In genomic region chr17:50196826-50197225, GRCh38 we compare ENCODE assay signal across 16 cellular contexts. TPM values are rescaled to one million over a fixed set of nuclear protein-coding genes. Genes with fewer than 3 reads are reported as not detected.
A peak's percentile ranks its signal among the peaks of the same experiment; 100 is the strongest.
DNase-seq lines count a peak whose midpoint lies in the region; ATAC-seq, FAIRE-seq and TF ChIP-seq lines count a peak whose summit lies in the region.
"Had no signal": no experiment of that assay in that cellular context is flagged by ENCODE, and none has a peak within 500 bp of the region (broad histone marks: within the 10 kb centered on the region; RNA-seq: fewer than 3 reads in every experiment).

No MANE protein-coding gene starts in this region.

- CTCF ChIA-PET in K562 (lab: Yijun Ruan, JAX; ENCODE audit: low intra/inter-chr PET ratio) = interaction anchor here (2.9 kb wide), 1 partner anchor 28 kb away, joined by 16 read pairs; no protein-coding TSS in a partner anchor
- CTCF ChIA-PET in activated CD4-positive, alpha-beta memory T cell treated with anti-CD3 and anti-CD28 coated beads, Interleukin-2, amount 10 ng/mL, durations not matched to agents 7 days and 5 days (lab: Charles Lee) = interaction anchor here (0.9 to 3.8 kb wide), 10 partner anchors 13 to 102 kb away, joined by 3 to 37 read pairs (median 4); no protein-coding TSS in a partner anchor

- H2AFZ ChIP-seq in K562 (ENCODE audit: low read depth, low read length) (no peak overlapping the region), mesenchymal stem cell (ENCODE audit: low read depth, low read length) (no peak overlapping the region)

- H3K4me2 ChIP-seq in K562 (ENCODE audit: insufficient read depth, low read length) (no peak overlapping the region), mesenchymal stem cell (ENCODE audit: low read length, poor library complexity, severe bottlenecking) (peak overlapping the region; percentile 39)

- TF ChIP-seq RAD21 in K562 (CRISPR knock-in tag; conservative IDR thresholded peaks at IDR 0.05 in 1 of 2, IDR thresholded peaks at IDR 0.05 in 1 of 2) = no peak

- H3K9me3 ChIP-seq in K562 (replicated peaks; ENCODE audit: control insufficient read depth, insufficient read depth, low read depth, low read length) = no peaks in the 10 kb centered on the region
- H3K9me3 ChIP-seq in mesenchymal stem cell (ENCODE audit: control insufficient read depth, low read length) = no peaks in the 10 kb centered on the region
- H3K9me3 ChIP-seq in thoracic aorta = no peaks in the 10 kb centered on the region
- H3K9me3 ChIP-seq: Caco-2 had no signal

- H3K27ac Mint-ChIP-seq in CD14-positive monocyte = peak overlapping the region in 1 of 7 donors; percentile 13
- no peak overlapping the region for H3K27ac Mint-ChIP-seq in activated CD4-positive, alpha-beta memory T cell treated with anti-CD3 and anti-CD28 coated beads, Interleukin-2, amount 10 ng/mL, durations not matched to agents 7 days and 5 days
- H3K27ac Mint-ChIP-seq: activated T-helper 17 cell treated with anti-CD3 and anti-CD28 coated beads, Interleukin-2, amount 50 U/mL, for 72 hours; natural killer cell had no signal

- peaks cover 7% of the 10 kb centered on the region; the same call in 1 of the 2 replicates for H4K20me1 ChIP-seq in K562 (replicated peaks; ENCODE audit: control insufficient read depth, insufficient read depth, low read length)

- H3K79me1 ChIP-seq in mesenchymal stem cell (replicated peaks; ENCODE audit: low read length, poor library complexity, severe bottlenecking) = peaks cover 2% of the 10 kb centered on the region

- H3K4me3 ChIP-seq in K562 (no peak overlapping the region), mesenchymal stem cell (ENCODE audit: insufficient read depth in 1 of 2, low read depth in 1 of 2, low read length in 2 of 2) (peak overlapping the region in 1 of 2 experiments; percentile 100), thoracic aorta (no peak overlapping the region)

- 2% methylated on average over 6 of the region's 6 CpGs for WGBS in K562 (ENCODE audit: insufficient coverage, low coverage, missing lambda C conversion rate)
- WGBS in mesenchymal stem cell = 61% methylated on average over 6 of the region's 6 CpGs

- H2BK120ac ChIP-seq in mesenchymal stem cell (ENCODE audit: low read depth, low read length) = no peak overlapping the region

- peaks cover 5% of the 10 kb centered on the region in 2 donors for H3K36me3 Mint-ChIP-seq in CD14-positive monocyte
- no peaks in the 10 kb centered on the region for H3K36me3 Mint-ChIP-seq in activated CD4-positive, alpha-beta memory T cell treated with anti-CD3 and anti-CD28 coated beads, Interleukin-2, amount 10 ng/mL, durations not matched to agents 7 days and 5 days (ENCODE audit: low read depth)
- H3K36me3 Mint-ChIP-seq: natural killer cell had no signal

- peaks cover 0 to 9% (median 5%) of the 10 kb centered on the region in 7 donors for H3K9me3 Mint-ChIP-seq in CD14-positive monocyte
- H3K9me3 Mint-ChIP-seq in activated CD4-positive, alpha-beta memory T cell treated with anti-CD3 and anti-CD28 coated beads, Interleukin-2, amount 10 ng/mL, durations not matched to agents 7 days and 5 days = no peaks in the 10 kb centered on the region
- H3K9me3 Mint-ChIP-seq: activated T-helper 17 cell treated with anti-CD3 and anti-CD28 coated beads, Interleukin-2, amount 50 U/mL, for 72 hours; natural killer cell had no signal

- no TSS peak for BruUV-seq in K562 (replicated peaks; lab: Mats Ljungman, UMichigan)

- H3K23ac ChIP-seq in mesenchymal stem cell (ENCODE audit: low read length in 2 of 2) = peak overlapping the region in 1 of 2 experiments; percentile 83

- DNase-seq in HCEC 1CT (peak; percentile 91), K562 (ENCODE audit: extremely low read depth in 1 of 4, low spot score in 3 of 4) (no peak), mesenchymal stem cell (peak; percentile 77), thoracic aorta (ENCODE audit: low spot score) (no peak), CD14-positive monocyte (ENCODE audit: low spot score) (no peak), NAMALWA (ENCODE audit: low spot score) (no peak), CD1c-positive myeloid dendritic cell (ENCODE audit: extremely low spot score) (no peak)
- no peak for DNase-seq in activated CD4-positive, alpha-beta memory T cell treated with anti-CD3 and anti-CD28 coated beads, Interleukin-2, amount 10 ng/mL, durations not matched to agents 7 days and 5 days
- DNase-seq: Caco-2; central memory CD4-positive, alpha-beta T cell; natural killer cell; NCI-H1694 treated with DMSO at 0.1 percent for 48 hours; NCI-H82; stimulated activated CD4-positive, alpha-beta T cell treated with anti-CD3 and anti-CD28 coated beads, Interleukin-15, amount 100 ng/mL, for 24 hours had no signal

- H2AK5ac ChIP-seq in mesenchymal stem cell (ENCODE audit: low read length, severe bottlenecking) = no peak overlapping the region

- peak overlapping the region in 1 of 2 experiments; percentile 61 for H3K4ac ChIP-seq in mesenchymal stem cell (ENCODE audit: low read depth in 1 of 2, low read length in 2 of 2)

- no peak for TF ChIP-seq EP300 in K562 (IDR thresholded peaks at IDR 0.05; ENCODE audit: low read length)

- peak overlapping the region in 1 of 2 donors; percentile 7 for H3K4me3 Mint-ChIP-seq in CD14-positive monocyte
- no peak overlapping the region for H3K4me3 Mint-ChIP-seq in activated CD4-positive, alpha-beta memory T cell treated with anti-CD3 and anti-CD28 coated beads, Interleukin-2, amount 10 ng/mL, durations not matched to agents 7 days and 5 days
- H3K4me3 Mint-ChIP-seq: activated T-helper 17 cell treated with anti-CD3 and anti-CD28 coated beads, Interleukin-2, amount 50 U/mL, for 72 hours; natural killer cell had no signal

- peaks cover 19% of the 10 kb centered on the region for H3K4me1 Mint-ChIP-seq in CD14-positive monocyte
- peaks cover 20% of the 10 kb centered on the region for H3K4me1 Mint-ChIP-seq in activated CD4-positive, alpha-beta memory T cell treated with anti-CD3 and anti-CD28 coated beads, Interleukin-2, amount 10 ng/mL, durations not matched to agents 7 days and 5 days

- H3K79me2 ChIP-seq in K562 (ENCODE audit: control insufficient read depth, insufficient read depth, low read length) = no peaks in the 10 kb centered on the region

- H3K4me1 ChIP-seq in K562 (replicated peaks in 1 of 2; ENCODE audit: control insufficient read depth in 2 of 2, insufficient read depth in 2 of 2, low read length in 2 of 2) (peaks cover 4 to 25% of the 10 kb centered on the region in 2 experiments; a peak in 3 of 5 replicates), mesenchymal stem cell (ENCODE audit: control insufficient read depth, insufficient read depth, low read depth, low read length) (peaks cover 50% of the 10 kb centered on the region), thoracic aorta (ENCODE audit: control insufficient read depth in 1 of 2, low read depth in 2 of 2) (peaks cover 18 to 62% of the 10 kb centered on the region in 2 donors)

- H3K9me1 ChIP-seq in K562 (ENCODE audit: control insufficient read depth, insufficient read depth, low read length) = no peaks in the 10 kb centered on the region

- no peaks in the 10 kb centered on the region for H3K36me3 ChIP-seq in K562 (ENCODE audit: control insufficient read depth, insufficient read depth, low read length)
- H3K36me3 ChIP-seq in mesenchymal stem cell (ENCODE audit: control insufficient read depth in 1 of 2, insufficient read depth in 2 of 2, low read depth in 1 of 2, low read length in 2 of 2) = peaks cover 74 to 76% of the 10 kb centered on the region in 2 experiments
- peaks cover 66% of the 10 kb centered on the region for H3K36me3 ChIP-seq in thoracic aorta

- H2BK12ac ChIP-seq in mesenchymal stem cell (ENCODE audit: low read length in 2 of 2) = peak overlapping the region in 1 of 2 experiments; percentile 18

- intact Hi-C loops in K562 (cut with micrococcal nuclease) (no loop called here), CD14-positive monocyte (cut with micrococcal nuclease) (loop anchor here in 1 of 2 donors (5.0 kb wide), 1 partner anchor 35 kb away; no protein-coding TSS in a partner anchor)

- H2BK5ac ChIP-seq in mesenchymal stem cell (ENCODE audit: low read depth, low read length, poor library complexity, severe bottlenecking) = no peak overlapping the region

- H3K27ac ChIP-seq in K562 (ENCODE audit: extremely low read depth, low read depth, low read length) (no peak overlapping the region), mesenchymal stem cell (ENCODE audit: low read length, poor library complexity, severe bottlenecking) (peak overlapping the region; percentile 82), thoracic aorta (peak overlapping the region; percentile 88 to 90)

- POLR2A ChIA-PET in K562 (lab: Yijun Ruan, JAX) = no interaction called here
- POLR2A ChIA-PET in activated CD4-positive, alpha-beta memory T cell treated with anti-CD3 and anti-CD28 coated beads, Interleukin-2, amount 10 ng/mL, durations not matched to agents 7 days and 5 days (lab: Charles Lee) = interaction anchor here (0.8 kb wide), 1 partner anchor 27 kb away, joined by 3 read pairs; no protein-coding TSS in a partner anchor

- H3K14ac ChIP-seq in mesenchymal stem cell (ENCODE audit: low read length in 2 of 2) = peak overlapping the region in 1 of 2 experiments; percentile 97

- ATAC-seq in K562 = no peak
- ATAC-seq in thoracic aorta (ENCODE audit: insufficient number of reproducible peaks, low FRiP score, low read depth) = no peak
- ATAC-seq: activated T-helper 17 cell treated with anti-CD3 and anti-CD28 coated beads, Interleukin-2, amount 50 U/mL, for 72 hours; natural killer cell had no signal

- in situ Hi-C loops in K562 (cut with MboI) = no loop called here

- H2BK15ac ChIP-seq in mesenchymal stem cell (ENCODE audit: low read depth, poor library complexity, severe bottlenecking) = no peak overlapping the region

- H3K27me3 ChIP-seq in K562 (ENCODE audit: control insufficient read depth in 2 of 2, insufficient read depth in 2 of 2, low read length in 2 of 2) (peaks cover 28 to 56% of the 10 kb centered on the region in 2 experiments; a peak in 4 of 5 replicates), mesenchymal stem cell (ENCODE audit: control insufficient read depth in 1 of 2, insufficient read depth in 1 of 2, low read length in 2 of 2) (no peaks in the 10 kb centered on the region), thoracic aorta (replicated peaks; ENCODE audit: insufficient read depth) (no peaks in the 10 kb centered on the region)

- peaks cover 30 to 55% (median 43%) of the 10 kb centered on the region in 3 donors for H3K27me3 Mint-ChIP-seq in CD14-positive monocyte (ENCODE audit: low read depth in 3 of 3)
- peaks cover 33% of the 10 kb centered on the region for H3K27me3 Mint-ChIP-seq in activated CD4-positive, alpha-beta memory T cell treated with anti-CD3 and anti-CD28 coated beads, Interleukin-2, amount 10 ng/mL, durations not matched to agents 7 days and 5 days

- TF ChIP-seq CTCF in K562 (IDR thresholded peaks at IDR 0.05 in 2 of 3, conservative IDR thresholded peaks at IDR 0.05 in 1 of 3; ENCODE audit: insufficient read depth in 2 of 3, low read depth in 1 of 3, low read length in 3 of 3) (no peak), thoracic aorta (IDR thresholded peaks at IDR 0.05) (no peak), CD14-positive monocyte (IDR thresholded peaks at IDR 0.05) (no peak)

- no peak overlapping the region for H4K91ac ChIP-seq in mesenchymal stem cell (ENCODE audit: low read length)

- TF ChIP-seq POLR2A in K562 (conservative IDR thresholded peaks at IDR 0.05) = no peak

- peak overlapping the region; percentile 25 to 85 for H3K18ac ChIP-seq in mesenchymal stem cell (ENCODE audit: low read depth in 1 of 2, low read length in 2 of 2)

- H3K9ac ChIP-seq in K562 (ENCODE audit: insufficient read depth in 1 of 2, low read depth in 2 of 2, low read length in 2 of 2) = no peak overlapping the region
- peak overlapping the region; percentile 100 for H3K9ac ChIP-seq in mesenchymal stem cell (ENCODE audit: low read length)

- no peak for FAIRE-seq in K562 (lab: Jason Lieb, UNC)

- H4K8ac ChIP-seq in mesenchymal stem cell (ENCODE audit: low read length) = no peak overlapping the region

RNA-seq across cellular contexts. Expression of gene COL1A1, which starts 4.6 kb away (rescaled TPM):
- 3.2 and 16.9 TPM in 2 replicates for total RNA-seq in K562 (2011; cell fraction: chromatin; rRNA removed; ENCODE audit: low replicate concordance)
- total RNA-seq in K562 (2011; cell fraction: nucleolus; rRNA removed) = 5.7 and 9.0 TPM in 2 replicates
- total RNA-seq in K562 (2011; cell fraction: nucleoplasm; rRNA removed) = 3.7 and 4.2 TPM in 2 replicates
- total RNA-seq in K562 (2014; rRNA removed) = 0.86 and 0.91 TPM in 2 replicates
- 0.15 TPM in 1 of 2 replicates, not detected in the other for total RNA-seq in K562 (2014; rRNA removed; fragmentation: Illumina TruSeq; extraction: Trizol)
- total RNA-seq in K562 (2015; rRNA removed; fragmentation: Illumina TruSeq; extraction: Trizol) = 0.08 and 0.18 TPM in 2 replicates
- 2.8 and 3.4 TPM in 2 replicates for total RNA-seq in K562 (2021)
- 0.11 and 0.20 TPM in 2 replicates for polyA plus RNA-seq in K562 (2011; rRNA removed)
- polyA plus RNA-seq in K562 (2011; cell fraction: cytosol; rRNA removed) = 0.16 and 0.27 TPM in 2 replicates
- polyA plus RNA-seq in K562 (2011; cell fraction: nucleus; rRNA removed) = 2.0 and 4.9 TPM in 2 replicates
- polyA plus RNA-seq in K562 (2012) = 1.1 and 1.7 TPM in 2 replicates
- 0.64 and 0.91 TPM in 2 replicates for polyA plus RNA-seq in K562 (2014; fragmentation: Illumina TruSeq; extraction: Trizol)
- polyA plus RNA-seq in K562 (2014; fragmentation: Nextera tagmentation; extraction: Ambion mirVana) = under 1 TPM; 0.04 to 0.06 TPM
- polyA plus RNA-seq in K562 (2014; rRNA removed) = 0.86 and 0.95 TPM in 2 replicates
- polyA minus RNA-seq in K562 (2011; rRNA and poly(A)+ RNA removed) = 0.25 and 1.1 TPM in 2 replicates
- 2.0 and 3.3 TPM in 2 replicates for polyA minus RNA-seq in K562 (2011; cell fraction: cytosol; rRNA and poly(A)+ RNA removed)
- 2.3 and 3.1 TPM in 2 replicates for polyA minus RNA-seq in K562 (2011; cell fraction: nucleus; rRNA and poly(A)+ RNA removed)
- 4,381 TPM for polyA plus RNA-seq in mesenchymal stem cell (2013, experiment 1 of 2)
- 4,150 TPM for polyA plus RNA-seq in mesenchymal stem cell (2013, experiment 2 of 2)
- 100 to 1,000 TPM; 261 to 270 TPM for total RNA-seq in thoracic aorta
- polyA plus RNA-seq in CD14-positive monocyte = not detected
- under 1 TPM; 0.50 to 0.55 TPM for total RNA-seq in activated CD4-positive, alpha-beta memory T cell treated with anti-CD3 and anti-CD28 coated beads, Interleukin-2, amount 10 ng/mL, durations not matched to agents 7 days and 5 days

RNA-seq across cellular contexts. Expression of gene SGCA, which starts 31.0 kb away (rescaled TPM):
- total RNA-seq in K562 (2011; cell fraction: chromatin; rRNA removed; ENCODE audit: low replicate concordance) = not detected in 2 replicates
- not detected in 2 replicates for total RNA-seq in K562 (2011; cell fraction: nucleolus; rRNA removed)
- not detected in 2 replicates for total RNA-seq in K562 (2011; cell fraction: nucleoplasm; rRNA removed)
- not detected in 2 replicates for total RNA-seq in K562 (2014; rRNA removed)
- total RNA-seq in K562 (2014; rRNA removed; fragmentation: Illumina TruSeq; extraction: Trizol) = not detected in 2 replicates
- total RNA-seq in K562 (2015; rRNA removed; fragmentation: Illumina TruSeq; extraction: Trizol) = not detected in 2 replicates
- not detected in 2 replicates for total RNA-seq in K562 (2021)
- polyA plus RNA-seq in K562 (2011; rRNA removed) = not detected in 2 replicates
- polyA plus RNA-seq in K562 (2011; cell fraction: cytosol; rRNA removed) = not detected in 2 replicates
- not detected in 2 replicates for polyA plus RNA-seq in K562 (2011; cell fraction: nucleus; rRNA removed)
- not detected in 2 replicates for polyA plus RNA-seq in K562 (2012)
- not detected in 2 replicates for polyA plus RNA-seq in K562 (2014; fragmentation: Illumina TruSeq; extraction: Trizol)
- not detected for polyA plus RNA-seq in K562 (2014; fragmentation: Nextera tagmentation; extraction: Ambion mirVana)
- not detected in 2 replicates for polyA plus RNA-seq in K562 (2014; rRNA removed)
- not detected in 2 replicates for polyA minus RNA-seq in K562 (2011; rRNA and poly(A)+ RNA removed)
- polyA minus RNA-seq in K562 (2011; cell fraction: cytosol; rRNA and poly(A)+ RNA removed) = not detected in 2 replicates
- not detected in 2 replicates for polyA minus RNA-seq in K562 (2011; cell fraction: nucleus; rRNA and poly(A)+ RNA removed)
- 0.14 TPM for polyA plus RNA-seq in mesenchymal stem cell (2013, experiment 1 of 2)
- 0.08 TPM for polyA plus RNA-seq in mesenchymal stem cell (2013, experiment 2 of 2)
- 100 to 1,000 TPM in 1 of 2 donors, 10 to 100 TPM in 1; 95.5 to 158 TPM for total RNA-seq in thoracic aorta
- under 1 TPM; 0.53 to 0.89 TPM for polyA plus RNA-seq in CD14-positive monocyte
- under 1 TPM in 1 of 2 experiments, not detected in 1; 0.30 TPM for total RNA-seq in activated CD4-positive, alpha-beta memory T cell treated with anti-CD3 and anti-CD28 coated beads, Interleukin-2, amount 10 ng/mL, durations not matched to agents 7 days and 5 days
- total RNA-seq: activated T-helper 17 cell treated with anti-CD3 and anti-CD28 coated beads, Interleukin-2, amount 50 U/mL, for 72 hours; Caco-2; natural killer cell; SK-MEL-5 had no signal

RNA-seq across cellular contexts. Expression of gene PPP1R9B, which starts 46.3 kb away (rescaled TPM):
- total RNA-seq in K562 (2011; cell fraction: chromatin; rRNA removed; ENCODE audit: low replicate concordance) = 29.7 and 49.5 TPM in 2 replicates
- total RNA-seq in K562 (2011; cell fraction: nucleolus; rRNA removed) = 27.6 and 29.7 TPM in 2 replicates
- total RNA-seq in K562 (2011; cell fraction: nucleoplasm; rRNA removed) = 29.0 and 30.6 TPM in 2 replicates
- total RNA-seq in K562 (2014; rRNA removed) (45.5 and 52.9 TPM in 2 replicates), K562 (2014; rRNA removed; fragmentation: Illumina TruSeq; extraction: Trizol) (9.9 and 14.5 TPM in 2 replicates), K562 (2015; rRNA removed; fragmentation: Illumina TruSeq; extraction: Trizol) (28.6 and 29.0 TPM in 2 replicates), K562 (2021) (56.6 and 63.5 TPM in 2 replicates), thoracic aorta (10 to 100 TPM; 53.3 to 67.1 TPM)
- polyA plus RNA-seq in K562 (2011; rRNA removed) (11.6 and 12.7 TPM in 2 replicates), K562 (2014; fragmentation: Illumina TruSeq; extraction: Trizol) (24.7 and 25.5 TPM in 2 replicates), K562 (2014; fragmentation: Nextera tagmentation; extraction: Ambion mirVana) (under 1 TPM; 0.10 to 0.13 TPM), K562 (2014; rRNA removed) (34.2 and 35.7 TPM in 2 replicates), CD14-positive monocyte (1 to 10 TPM in 1 of 2 donors, under 1 TPM in 1; 0.61 to 1.3 TPM)
- polyA plus RNA-seq in K562 (2011; cell fraction: cytosol; rRNA removed) = 11.9 and 15.6 TPM in 2 replicates
- polyA plus RNA-seq in K562 (2011; cell fraction: nucleus; rRNA removed) = 50.9 and 52.5 TPM in 2 replicates
- 27.4 and 32.9 TPM in 2 replicates for polyA plus RNA-seq in K562 (2012)
- polyA minus RNA-seq in K562 (2011; rRNA and poly(A)+ RNA removed) = 18.9 and 21.8 TPM in 2 replicates
- 17.7 and 18.7 TPM in 2 replicates for polyA minus RNA-seq in K562 (2011; cell fraction: cytosol; rRNA and poly(A)+ RNA removed)
- 12.4 and 25.9 TPM in 2 replicates for polyA minus RNA-seq in K562 (2011; cell fraction: nucleus; rRNA and poly(A)+ RNA removed)
- polyA plus RNA-seq in mesenchymal stem cell (2013, experiment 1 of 2) = 34.9 TPM
- 33.0 TPM for polyA plus RNA-seq in mesenchymal stem cell (2013, experiment 2 of 2)
- 100 to 1,000 TPM; 136 to 137 TPM for total RNA-seq in activated CD4-positive, alpha-beta memory T cell treated with anti-CD3 and anti-CD28 coated beads, Interleukin-2, amount 10 ng/mL, durations not matched to agents 7 days and 5 days

Comparison
In these comparisons a context has a peak if more than half of its experiments do, and no peak if none do; other contexts are left out.
1. DNase-seq: peak in HCEC 1CT (single experiment) and mesenchymal stem cell (single experiment); none in K562 (0 of 4), thoracic aorta (single experiment), CD14-positive monocyte (single experiment), activated CD4-positive, alpha-beta memory T cell treated with anti-CD3 and anti-CD28 coated beads, Interleukin-2, amount 10 ng/mL, durations not matched to agents 7 days and 5 days (single experiment), NAMALWA (single experiment) and CD1c-positive myeloid dendritic cell (single experiment).
2. RNA of gene COL1A1, which starts 4.6 kb away (total RNA-seq): 261 to 270 TPM in thoracic aorta; 0.08 to 16.9 TPM in K562 and 0.50 to 0.55 TPM in activated CD4-positive, alpha-beta memory T cell treated with anti-CD3 and anti-CD28 coated beads, Interleukin-2, amount 10 ng/mL, durations not matched to agents 7 days and 5 days; every median in the first group is over 10 times any median in the second.
3. RNA of gene SGCA, which starts 31.0 kb away (total RNA-seq): 95.5 to 158 TPM in thoracic aorta; 0.30 TPM in activated CD4-positive, alpha-beta memory T cell treated with anti-CD3 and anti-CD28 coated beads, Interleukin-2, amount 10 ng/mL, durations not matched to agents 7 days and 5 days and not detected in K562; every median in the first group is over 10 times any median in the second.